ENCODE assay signal across 11 cellular contexts in the genomic region with DNA sequence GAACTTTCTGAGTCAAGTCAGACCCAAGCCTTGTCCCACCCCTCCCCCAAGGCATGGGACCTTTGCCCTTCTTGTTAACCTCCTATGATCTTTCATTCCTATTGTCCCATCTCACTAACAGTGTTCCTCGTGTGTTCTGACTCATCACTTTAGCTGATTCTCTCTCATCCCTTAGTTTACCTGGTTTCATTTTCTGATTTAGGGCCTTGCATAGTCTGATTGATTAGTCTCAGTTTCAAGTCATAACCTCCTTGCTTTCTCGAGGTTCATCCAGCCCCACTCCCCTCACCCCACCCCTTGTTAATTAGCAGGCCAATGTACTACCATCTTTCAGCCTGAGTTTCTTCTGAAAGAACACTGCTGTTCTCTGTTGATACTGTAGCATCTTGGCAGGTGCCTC.
A peak's percentile ranks its signal among the peaks of the same experiment; 100 is the strongest.
DNase-seq lines count a peak whose midpoint lies in the region; ATAC-seq and TF ChIP-seq lines count a peak whose summit lies in the region.
"Had no signal": no experiment of that assay in that cellular context is flagged by ENCODE, and none has a peak within 500 bp of the region (broad histone marks: within the 10 kb centered on the region; RNA-seq: fewer than 3 reads in every experiment).

No MANE protein-coding gene starts in this region.

- no peak overlapping the region for H3K27ac ChIP-seq in heart left ventricle

- no peak for TF ChIP-seq POLR2A in heart left ventricle (IDR thresholded peaks at IDR 0.05)

- peak; percentile 50 for DNase-seq in ELF-1 (ENCODE audit: low read depth, low spot score)
- no peak for DNase-seq in SHP77 (lab: John Stamatoyannopoulos, UW)
- DNase-seq in heart left ventricle: no peak
- DNase-seq in stimulated activated CD4-positive, alpha-beta T cell treated with anti-CD3 and anti-CD28 coated beads, Interleukin-4, amount 100 ng/mL, for 4 hours: no peak
- DNase-seq in NCI-H2107 treated with DMSO at 0.1 percent for 48 hours (lab: John Stamatoyannopoulos, UW; ENCODE audit: unreplicated experiment): no peak
- DNase-seq: naive B cell, RPMI8226 had no signal

- no peaks in the 10 kb centered on the region for H3K27me3 ChIP-seq in heart left ventricle

- no peak overlapping the region for H3K4me3 ChIP-seq in heart left ventricle

- peaks cover 32% of the 10 kb centered on the region for H3K4me1 Mint-ChIP-seq in T-helper 1 cell treated with Interleukin-12 subunit alpha and Interleukin-12 subunit beta and Interleukin-4 antibody, amounts not matched to agents 30 μg/mL and 1 μg/mL, for 36 hours (ENCODE audit: low read depth)

- ATAC-seq in GM19035 (IDR thresholded peaks at IDR 0.05; ENCODE audit: unreplicated experiment) (peak; percentile 48), HG02938 (IDR thresholded peaks at IDR 0.05; ENCODE audit: unreplicated experiment) (peak; percentile 57), heart left ventricle (no peak)
- ATAC-seq: esophagus mucosa had no signal

- no peaks in the 10 kb centered on the region for H3K36me3 Mint-ChIP-seq in T-helper 1 cell treated with Interleukin-12 subunit alpha and Interleukin-12 subunit beta and Interleukin-4 antibody, amounts not matched to agents 30 μg/mL and 1 μg/mL, for 36 hours (ENCODE audit: low read depth)
- H3K36me3 Mint-ChIP-seq: naive B cell had no signal

- H3K27me3 Mint-ChIP-seq in T-helper 1 cell treated with Interleukin-12 subunit alpha and Interleukin-12 subunit beta and Interleukin-4 antibody, amounts not matched to agents 30 μg/mL and 1 μg/mL, for 36 hours (ENCODE audit: low read depth): no peaks in the 10 kb centered on the region
- H3K27me3 Mint-ChIP-seq: naive B cell had no signal

- peak overlapping the region; percentile 68 for H3K27ac Mint-ChIP-seq in T-helper 1 cell treated with Interleukin-12 subunit alpha and Interleukin-12 subunit beta and Interleukin-4 antibody, amounts not matched to agents 30 μg/mL and 1 μg/mL, for 36 hours
- H3K27ac Mint-ChIP-seq: naive B cell had no signal

- no peak for TF ChIP-seq CTCF in heart left ventricle (IDR thresholded peaks at IDR 0.05)

- no peaks in the 10 kb centered on the region for H3K9me3 Mint-ChIP-seq in T-helper 1 cell treated with Interleukin-12 subunit alpha and Interleukin-12 subunit beta and Interleukin-4 antibody, amounts not matched to agents 30 μg/mL and 1 μg/mL, for 36 hours
- H3K9me3 Mint-ChIP-seq: naive B cell had no signal

- 53 to 86% (median 71%) methylated on average over 2 of the region's 2 CpGs for WGBS in heart left ventricle, 4 donors

- H3K9me3 ChIP-seq in heart left ventricle: no peaks in the 10 kb centered on the region

- H3K4me1 ChIP-seq in heart left ventricle: no peaks in the 10 kb centered on the region

- intact Hi-C loops in heart left ventricle (cut with DNase I): no loop called here

- H3K36me3 ChIP-seq in heart left ventricle: no peaks in the 10 kb centered on the region

- H3K4me3 Mint-ChIP-seq in T-helper 1 cell treated with Interleukin-12 subunit alpha and Interleukin-12 subunit beta and Interleukin-4 antibody, amounts not matched to agents 30 μg/mL and 1 μg/mL, for 36 hours: peak overlapping the region; percentile 54
- H3K4me3 Mint-ChIP-seq: naive B cell had no signal

Comparison
In these comparisons a context has a peak if more than half of its experiments do, and no peak if none do; other contexts are left out.
1. ATAC-seq: peak in GM19035 (single experiment) and HG02938 (single experiment); none in heart left ventricle (0 of 4).